In the genomic region with DNA sequence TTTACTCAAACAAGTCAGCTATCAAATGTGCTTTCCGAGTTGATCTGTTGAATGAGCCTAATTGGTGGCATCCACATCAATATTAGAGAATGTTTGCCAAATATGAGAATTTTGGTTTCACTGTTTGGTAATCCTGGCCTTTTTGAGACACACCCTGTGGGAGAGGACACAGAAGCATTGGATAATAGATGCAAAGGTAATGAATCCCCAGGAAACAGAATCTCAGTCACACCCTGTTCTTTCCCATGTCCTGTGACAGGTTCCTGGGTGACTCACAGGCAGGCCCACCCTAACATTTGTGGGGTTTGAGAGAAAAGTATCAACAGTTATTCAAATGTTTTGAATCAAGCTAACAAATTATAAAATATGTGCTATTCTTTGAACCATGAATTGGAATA, we compare ENCODE assay signal across 27 cellular contexts.
"Had no signal": no experiment of that assay in that cellular context is flagged by ENCODE, and none has a peak within 500 bp of the region (broad histone marks: within the 10 kb centered on the region; RNA-seq: fewer than 3 reads in every experiment).

No MANE protein-coding gene starts in this region.

- H3K4me3 ChIP-seq: cardiac muscle cell, coronary artery, dorsolateral prefrontal cortex, gastroesophageal sphincter, lung, neural progenitor cell, psoas muscle, right atrium auricular region, transverse colon had no signal

- H2AFZ ChIP-seq: neural progenitor cell, parathyroid adenoma had no signal

- H3K27ac ChIP-seq: cardiac muscle cell, coronary artery, dorsolateral prefrontal cortex, gastroesophageal sphincter, neural progenitor cell, parathyroid adenoma, psoas muscle, right atrium auricular region, transverse colon, WERI-Rb-1 had no signal

- ATAC-seq: activated CD4-positive, CD25-positive, alpha-beta regulatory T cell treated with anti-CD3 and anti-CD28 coated beads, Interleukin-2, amount 50 U/mL, for 24 hours; gastroesophageal sphincter; naive thymus-derived CD8-positive, alpha-beta T cell; psoas muscle; T-helper 17 cell had no signal

- H3K4me2 ChIP-seq: neural progenitor cell had no signal

- H3K79me2 ChIP-seq: parathyroid adenoma had no signal

- DNase-seq: activated CD4-positive, alpha-beta T cell treated with anti-CD3 and anti-CD28 coated beads for 48 hours; activated CD4-positive, alpha-beta T cell treated with anti-CD3 and anti-CD28 coated beads, Interleukin-2, amount 50 U/mL, for 48 hours; activated CD8-positive, alpha-beta memory T cell treated with anti-CD3 and anti-CD28 coated beads for 24 hours; activated effector memory CD4-positive, alpha-beta T cell treated with Interleukin-2 at 50 U/mL for 16 hours; activated naive CD4-positive, alpha-beta T cell treated with Interleukin-2 at 50 U/mL for 16 hours; anterior cingulate cortex; dorsolateral prefrontal cortex; effector memory CD4-positive, alpha-beta T cell; hippocampal formation; naive thymus-derived CD8-positive, alpha-beta T cell; occipital lobe; psoas muscle; stimulated activated CD4-positive, alpha-beta T cell treated with anti-CD3 and anti-CD28 coated beads, Interleukin-15, amount 100 ng/mL, for 24 hours; stimulated activated naive CD4-positive, alpha-beta T cell; SW 1271; T-helper 17 cell; T1000; transverse colon had no signal

- H3K9ac ChIP-seq: neural progenitor cell, parathyroid adenoma had no signal

- H3K36me3 ChIP-seq: cardiac muscle cell, gastroesophageal sphincter, neural progenitor cell, right atrium auricular region, transverse colon, WERI-Rb-1 had no signal

- H3K4me1 ChIP-seq: neural progenitor cell, parathyroid adenoma, psoas muscle, transverse colon had no signal

- H3K9me3 ChIP-seq: gastroesophageal sphincter, psoas muscle, right atrium auricular region, transverse colon had no signal

- H3K27me3 ChIP-seq: cardiac muscle cell, dorsolateral prefrontal cortex, gastroesophageal sphincter, neural progenitor cell, right atrium auricular region, transverse colon had no signal
